ENCODE assay signal across 24 cellular contexts in genomic region chr2:227252831-227253230, GRCh38.
A peak's percentile ranks its signal among the peaks of the same experiment; 100 is the strongest.
DNase-seq lines count a peak whose midpoint lies in the region; ATAC-seq, FAIRE-seq and TF ChIP-seq lines count a peak whose summit lies in the region.
"Had no signal": no experiment of that assay in that cellular context is flagged by ENCODE, and none has a peak within 500 bp of the region (broad histone marks: within the 10 kb centered on the region; RNA-seq: fewer than 3 reads in every experiment).

No MANE protein-coding gene starts in this region.

- intact Hi-C loops in Right ventricle myocardium superior (cut with DNase I) = no loop called here
- intact Hi-C loops in activated CD4-positive, alpha-beta T cell treated with anti-CD3 and anti-CD28 coated beads for 36 hours (cut with DNase I, micrococcal nuclease) = no loop called here

- FAIRE-seq in D721Med (lab: Jason Lieb, UNC) = peak; percentile 51
- FAIRE-seq: A549, GM12891, GM18507 had no signal

- no peak overlapping the region for H3K4me3 Mint-ChIP-seq in activated CD4-positive, alpha-beta T cell treated with anti-CD3 and anti-CD28 coated beads for 36 hours
- H3K4me3 Mint-ChIP-seq: CD14-positive monocyte; CD4-positive, alpha-beta T cell; GM23338 had no signal

- POLR2A ChIA-PET in activated CD4-positive, alpha-beta T cell treated with anti-CD3 and anti-CD28 coated beads for 36 hours (lab: Charles Lee) = no interaction called here

- no peaks in the 10 kb centered on the region for H3K36me3 Mint-ChIP-seq in activated CD4-positive, alpha-beta T cell treated with anti-CD3 and anti-CD28 coated beads for 36 hours (ENCODE audit: low read depth)
- H3K36me3 Mint-ChIP-seq: CD14-positive monocyte had no signal

- no peak overlapping the region for H3K27ac Mint-ChIP-seq in activated CD4-positive, alpha-beta T cell treated with anti-CD3 and anti-CD28 coated beads for 36 hours
- H3K27ac Mint-ChIP-seq: CD14-positive monocyte; CD4-positive, alpha-beta T cell; GM23338 had no signal

- no peaks in the 10 kb centered on the region for H3K4me1 Mint-ChIP-seq in activated CD4-positive, alpha-beta T cell treated with anti-CD3 and anti-CD28 coated beads for 36 hours
- H3K4me1 Mint-ChIP-seq: CD14-positive monocyte had no signal

- DNase-seq in D721Med (ENCODE audit: insufficient read length, low spot score) = peak; percentile 24
- peak; percentile 90 for DNase-seq in NCI-H82 (lab: John Stamatoyannopoulos, UW)
- peak; percentile 11 for DNase-seq in amniotic epithelial cell (ENCODE audit: low read depth)
- no peak for DNase-seq in NCI-H2171 treated with DMSO at 0.1 percent for 48 hours (lab: John Stamatoyannopoulos, UW)
- no peak for DNase-seq in T-helper 2 cell
- DNase-seq in Right ventricle myocardium superior = no peak
- DNase-seq in activated CD4-positive, alpha-beta T cell treated with anti-CD3 and anti-CD28 coated beads for 36 hours = no peak
- DNase-seq: 8988T; ACHN; AML-193; BE2C; Calu3; CD4-positive, alpha-beta T cell; COR-L47; DMS 273 treated with DMSO at 0.1 percent for 48 hours; DMS79; EL; GF-D8; HCEC 1CT had no signal

- peaks cover 3% of the 10 kb centered on the region for H3K27me3 Mint-ChIP-seq in activated CD4-positive, alpha-beta T cell treated with anti-CD3 and anti-CD28 coated beads for 36 hours
- H3K27me3 Mint-ChIP-seq: CD4-positive, alpha-beta T cell had no signal

- ATAC-seq in Right ventricle myocardium superior (ENCODE audit: poor library complexity) = no peak
- ATAC-seq in activated CD4-positive, alpha-beta T cell treated with anti-CD3 and anti-CD28 coated beads for 36 hours = no peak
- ATAC-seq: A549, GM23338 had no signal

- no peak for TF ChIP-seq CTCF in D721Med (IDR thresholded peaks at IDR 0.05; ENCODE audit: insufficient read depth, missing control alignments)

- peaks cover 2% of the 10 kb centered on the region for H3K9me3 Mint-ChIP-seq in activated CD4-positive, alpha-beta T cell treated with anti-CD3 and anti-CD28 coated beads for 36 hours (ENCODE audit: low read depth)
- H3K9me3 Mint-ChIP-seq: CD4-positive, alpha-beta T cell; GM23338 had no signal

- CTCF ChIA-PET in activated CD4-positive, alpha-beta T cell treated with anti-CD3 and anti-CD28 coated beads for 36 hours (lab: Charles Lee) = interaction anchor here (0.7 to 4.0 kb wide), 4 partner anchors 10 to 49 kb away, joined by 3 to 29 read pairs (median 5); no protein-coding TSS in a partner anchor

Comparison
In these comparisons a context has a peak if more than half of its experiments do, and no peak if none do; other contexts are left out.
1. DNase-seq: peak in D721Med (single experiment), NCI-H82 (single experiment) and amniotic epithelial cell (single experiment); none in NCI-H2171 treated with DMSO at 0.1 percent for 48 hours (single experiment), T-helper 2 cell (0 of 5), Right ventricle myocardium superior (single experiment) and activated CD4-positive, alpha-beta T cell treated with anti-CD3 and anti-CD28 coated beads for 36 hours (single experiment).